Comparison of ENCODE assay signal across 8 cellular contexts in genomic region chr2:219219113-219219696, GRCh38. TPM values are rescaled to one million over a fixed set of nuclear protein-coding genes. Genes with fewer than 3 reads are reported as not detected.
DNase-seq lines count a peak whose midpoint lies in the region; ATAC-seq and TF ChIP-seq lines count a peak whose summit lies in the region.

No MANE protein-coding gene starts in this region.

- no peaks in the 10 kb centered on the region for H3K27me3 ChIP-seq in dorsolateral prefrontal cortex

- DNase-seq in AG10803 (ENCODE audit: low read depth), result no peak
- DNase-seq in Jurkat, Clone E6-1 (ENCODE audit: low read depth, low spot score), result no peak
- no peak for DNase-seq in dorsolateral prefrontal cortex
- DNase-seq in naive thymus-derived CD8-positive, alpha-beta T cell, result no peak
- no peak for DNase-seq in DMS53 (lab: John Stamatoyannopoulos, UW)
- DNase-seq in posterior cingulate gyrus, result no peak

- H3K4me3 Mint-ChIP-seq in naive thymus-derived CD8-positive, alpha-beta T cell, result peak overlapping the region; percentile 70 to 91 (median 78)

- peak overlapping the region in 53 of 59 donors; percentile 38 to 96 (median 92) for H3K27ac ChIP-seq in dorsolateral prefrontal cortex

- no peak for ATAC-seq in naive thymus-derived CD8-positive, alpha-beta T cell
- no peak for ATAC-seq in GM19324 (IDR thresholded peaks at IDR 0.05; ENCODE audit: low FRiP score, unreplicated experiment)
- no peak for ATAC-seq in HG02884 (IDR thresholded peaks at IDR 0.05; ENCODE audit: unreplicated experiment)

- peaks cover 17 to 31% (median 26%) of the 10 kb centered on the region in 4 donors for H3K4me1 Mint-ChIP-seq in naive thymus-derived CD8-positive, alpha-beta T cell

- peaks cover 0 to 48% (median 12%) of the 10 kb centered on the region in 3 donors for H3K36me3 Mint-ChIP-seq in naive thymus-derived CD8-positive, alpha-beta T cell

- TF ChIP-seq CTCF in AG10803 (conservative IDR thresholded peaks at IDR 0.05; ENCODE audit: low read length) (no peak), dorsolateral prefrontal cortex (IDR thresholded peaks at IDR 0.05 in 54 of 56, conservative IDR thresholded peaks at IDR 0.05 in 2 of 56; ENCODE audit: low read depth in 1 of 56, partially characterized antibody in 56 of 56) (peak in 3 of 56 donors; percentile 0 to 8 (median 5))

- intact Hi-C loops in dorsolateral prefrontal cortex (cut with DNase I) (loop anchor here (1.0 to 5.0 kb wide), 2 partner anchors 10 to 42 kb away; partner anchors contain the start of genes ANKZF1 (in 1 of the 2), ATG9A (in 1 of the 2), CNPPD1 (in 1 of the 2) and RETREG2 (in 1 of the 2)), posterior cingulate gyrus (cut with DNase I) (no loop called here)

- H3K27me3 Mint-ChIP-seq in naive thymus-derived CD8-positive, alpha-beta T cell, result no peaks in the 10 kb centered on the region

- POLR2A ChIA-PET in naive thymus-derived CD8-positive, alpha-beta T cell (lab: Charles Lee), result interaction anchor here (0.6 to 5.0 kb wide), 9 partner anchors 9 to 168 kb away, joined by 3 to 62 read pairs (median 17); partner anchors contain the start of genes ANKZF1, ATG9A, CNPPD1 and DNAJB2

- H3K4me3 ChIP-seq in AG10803 (ENCODE audit: low read length) (peak overlapping the region; percentile 68), dorsolateral prefrontal cortex (peak overlapping the region; percentile 40 to 95 (median 71))
- peak overlapping the region; percentile 56 for H3K4me3 ChIP-seq in Jurkat, Clone E6-1 (ENCODE audit: low read length)

- no peaks in the 10 kb centered on the region for H3K9me3 Mint-ChIP-seq in naive thymus-derived CD8-positive, alpha-beta T cell

- H3K27ac Mint-ChIP-seq in naive thymus-derived CD8-positive, alpha-beta T cell, result peak overlapping the region in 7 of 10 donors; percentile 10 to 89 (median 84)

RNA-seq across cellular contexts. Expression of gene ABCB6, which starts 0.4 kb away (rescaled TPM):
- polyA plus RNA-seq in Jurkat, Clone E6-1 (2012; ENCODE audit: insufficient read depth, insufficient read length), result 23.6 TPM
- total RNA-seq in dorsolateral prefrontal cortex, result 10 to 100 TPM; 25.8 to 68.6 (median 40.0) TPM
- 10 to 100 TPM; 12.3 to 12.9 TPM for total RNA-seq in naive thymus-derived CD8-positive, alpha-beta T cell
- polyA plus RNA-seq in naive thymus-derived CD8-positive, alpha-beta T cell, result 1 to 10 TPM; 1.6 to 4.9 (median 1.8) TPM

RNA-seq across cellular contexts. Expression of gene ATG9A, which starts 10.2 kb away (rescaled TPM):
- polyA plus RNA-seq in Jurkat, Clone E6-1 (2012; ENCODE audit: insufficient read depth, insufficient read length), result 23.9 TPM
- total RNA-seq in dorsolateral prefrontal cortex, result 100 to 1,000 TPM in 19 of 120 experiments, 10 to 100 TPM in 101; 65.7 to 122 (median 90.2) TPM
- total RNA-seq in naive thymus-derived CD8-positive, alpha-beta T cell, result 10 to 100 TPM; 52.6 to 53.5 TPM
- polyA plus RNA-seq in naive thymus-derived CD8-positive, alpha-beta T cell, result 10 to 100 TPM; 17.7 to 27.9 (median 20.5) TPM

RNA-seq across cellular contexts. Expression of gene ANKZF1, which starts 10.4 kb away (rescaled TPM):
- polyA plus RNA-seq in Jurkat, Clone E6-1 (2012; ENCODE audit: insufficient read depth, insufficient read length), result 60.0 TPM
- total RNA-seq in dorsolateral prefrontal cortex, result 100 to 1,000 TPM in 8 of 120 experiments, 10 to 100 TPM in 112; 34.9 to 110 (median 67.6) TPM
- 100 to 1,000 TPM; 263 to 278 TPM for total RNA-seq in naive thymus-derived CD8-positive, alpha-beta T cell
- polyA plus RNA-seq in naive thymus-derived CD8-positive, alpha-beta T cell, result 10 to 100 TPM; 23.8 to 46.2 (median 25.9) TPM

RNA-seq across cellular contexts. Expression of gene ZFAND2B, which starts 12.6 kb away (rescaled TPM):
- polyA plus RNA-seq in Jurkat, Clone E6-1 (2012; ENCODE audit: insufficient read depth, insufficient read length), result 49.7 TPM
- total RNA-seq in dorsolateral prefrontal cortex, result 10 to 100 TPM; 32.2 to 63.9 (median 46.1) TPM
- 10 to 100 TPM; 69.6 to 81.9 TPM for total RNA-seq in naive thymus-derived CD8-positive, alpha-beta T cell
- 10 to 100 TPM; 78.1 to 85.1 (median 78.1) TPM for polyA plus RNA-seq in naive thymus-derived CD8-positive, alpha-beta T cell

RNA-seq across cellular contexts. Expression of gene GLB1L, which starts 26.0 kb away (rescaled TPM):
- 2.6 TPM for polyA plus RNA-seq in Jurkat, Clone E6-1 (2012; ENCODE audit: insufficient read depth, insufficient read length)
- total RNA-seq in dorsolateral prefrontal cortex, result 10 to 100 TPM in 1 of 120 experiments, 1 to 10 TPM in 119; 2.9 to 10.5 (median 5.6) TPM
- total RNA-seq in naive thymus-derived CD8-positive, alpha-beta T cell, result 1 to 10 TPM; 1.8 to 2.7 TPM
- 1 to 10 TPM in 2 of 3 donors, under 1 TPM in 1; 0.62 to 1.8 (median 1.7) TPM for polyA plus RNA-seq in naive thymus-derived CD8-positive, alpha-beta T cell
